In genomic region chrX:68708503-68709290, GRCh38 we compare ENCODE assay signal across 26 cellular contexts.
DNase-seq lines count a peak whose midpoint lies in the region; ATAC-seq lines count a peak whose summit lies in the region.
"Had no signal": no experiment of that assay in that cellular context is flagged by ENCODE, and none has a peak within 500 bp of the region (broad histone marks: within the 10 kb centered on the region; RNA-seq: fewer than 3 reads in every experiment).

No MANE protein-coding gene starts in this region.

- 35 to 55% methylated on average over 3 to 4 of the region's 6 CpGs for WGBS in ectodermal cell, 2 experiments
- WGBS in mesodermal cell (ENCODE audit: insufficient coverage in 2 of 2), 2 experiments, result no CpG with 5 or more reads among the region's 6 CpGs

- peaks cover 0 to 7% of the 10 kb centered on the region in 2 donors for H3K27me3 Mint-ChIP-seq in natural killer cell treated with Interleukin-12 subunit alpha and Interleukin-12 subunit beta and Interleukin-15 and Interleukin-18, amount 100 ng/mL, for 72 hours
- H3K27me3 Mint-ChIP-seq: activated CD8-positive, alpha-beta T cell treated with anti-CD3 and anti-CD28 coated beads for 36 hours; activated naive CD8-positive, alpha-beta T cell treated with anti-CD3 and anti-CD28 coated beads, Interleukin-2, amount 10 ng/mL, durations not matched to agents 7 days and 5 days had no signal

- H3K4me3 ChIP-seq in HUES6 (ENCODE audit: low read depth, low read length), result peak overlapping the region; percentile 10; the same call in 1 of the 2 replicates
- H3K4me3 ChIP-seq in ectodermal cell (ENCODE audit: insufficient read depth, low read depth, low read length), result no peak overlapping the region
- no peak overlapping the region for H3K4me3 ChIP-seq in mesodermal cell (ENCODE audit: extremely low read depth, insufficient read depth, low read length, poor library complexity, severe bottlenecking)
- H3K4me3 ChIP-seq: dorsolateral prefrontal cortex, ovary had no signal

- H3K36me3 ChIP-seq in HUES6 (ENCODE audit: control insufficient read depth, insufficient read depth, low read length) (peaks cover 4% of the 10 kb centered on the region; the same call in 1 of the 2 replicates), ectodermal cell (ENCODE audit: control insufficient read depth, insufficient read depth, low read length) (no peaks in the 10 kb centered on the region), mesodermal cell (ENCODE audit: control insufficient read depth, insufficient read depth, low read length) (no peaks in the 10 kb centered on the region)
- H3K36me3 ChIP-seq: ovary had no signal

- ATAC-seq in natural killer cell treated with Interleukin-12 subunit alpha and Interleukin-12 subunit beta and Interleukin-15 and Interleukin-18, amount 100 ng/mL, for 72 hours, result no peak
- ATAC-seq: activated CD8-positive, alpha-beta T cell treated with anti-CD3 and anti-CD28 coated beads for 36 hours; left ventricle myocardium superior; naive thymus-derived CD8-positive, alpha-beta T cell; stimulated activated naive B cell treated with anti-CD40 and anti-IgM and Interleukin-4, amounts not matched to agents 10 μg/mL and 1 μg/mL and 100 μg/mL, for 72 hours had no signal

- no peak overlapping the region for H3K4me3 Mint-ChIP-seq in natural killer cell treated with Interleukin-12 subunit alpha and Interleukin-12 subunit beta and Interleukin-15 and Interleukin-18, amount 100 ng/mL, for 72 hours
- H3K4me3 Mint-ChIP-seq: activated CD8-positive, alpha-beta T cell treated with anti-CD3 and anti-CD28 coated beads for 36 hours; activated naive CD8-positive, alpha-beta T cell treated with anti-CD3 and anti-CD28 coated beads, Interleukin-2, amount 10 ng/mL, durations not matched to agents 7 days and 5 days; naive thymus-derived CD8-positive, alpha-beta T cell; stimulated activated naive B cell treated with anti-CD40 and anti-IgM and Interleukin-4, amounts not matched to agents 10 μg/mL and 1 μg/mL and 100 μg/mL, for 72 hours had no signal

- H3K9me3 ChIP-seq in HUES6 (ENCODE audit: control insufficient read depth, insufficient read depth, low read depth, low read length) (no peaks in the 10 kb centered on the region; the same call in 1 of the 2 replicates), ectodermal cell (ENCODE audit: control insufficient read depth, low read length) (no peaks in the 10 kb centered on the region), mesodermal cell (ENCODE audit: control insufficient read depth, low read length) (no peaks in the 10 kb centered on the region)
- H3K9me3 ChIP-seq: ovary had no signal

- H3K9me3 Mint-ChIP-seq in natural killer cell treated with Interleukin-12 subunit alpha and Interleukin-12 subunit beta and Interleukin-15 and Interleukin-18, amount 100 ng/mL, for 72 hours, result no peaks in the 10 kb centered on the region
- H3K9me3 Mint-ChIP-seq: activated CD8-positive, alpha-beta T cell treated with anti-CD3 and anti-CD28 coated beads for 36 hours; activated naive CD8-positive, alpha-beta T cell treated with anti-CD3 and anti-CD28 coated beads, Interleukin-2, amount 10 ng/mL, durations not matched to agents 7 days and 5 days; naive thymus-derived CD8-positive, alpha-beta T cell; stimulated activated naive B cell treated with anti-CD40 and anti-IgM and Interleukin-4, amounts not matched to agents 10 μg/mL and 1 μg/mL and 100 μg/mL, for 72 hours had no signal

- peak; percentile 19 for DNase-seq in Daoy (ENCODE audit: low read depth)
- no peak for DNase-seq in natural killer cell treated with Interleukin-12 subunit alpha and Interleukin-12 subunit beta and Interleukin-15 and Interleukin-18, amount 100 ng/mL, for 72 hours (ENCODE audit: low spot score)
- no peak for DNase-seq in OCI-M2 (lab: John Stamatoyannopoulos, UW; ENCODE audit: unreplicated experiment)
- no peak for DNase-seq in germinal center (ENCODE audit: low spot score)
- no peak for DNase-seq in activated effector memory CD4-positive, alpha-beta T cell treated with Interleukin-2 at 50 U/mL for 16 hours
- DNase-seq: activated CD8-positive, alpha-beta T cell treated with anti-CD3 and anti-CD28 coated beads for 36 hours; activated effector memory CD4-positive, alpha-beta T cell treated with anti-CD3 and anti-CD28 coated beads, Interleukin-2, amount 50 U/mL, for 16 hours; activated naive CD8-positive, alpha-beta T cell treated with anti-CD3 and anti-CD28 coated beads, Interleukin-2, amount 10 ng/mL, durations not matched to agents 7 days and 5 days; cerebellar nuclear complex; dorsolateral prefrontal cortex; left ventricle myocardium superior; midbrain; MV-4-11; naive thymus-derived CD8-positive, alpha-beta T cell; NCI-H187; NCI-H69; ovary; stimulated activated CD4-positive, alpha-beta T cell treated with anti-CD3 and anti-CD28 coated beads, Interleukin-12 subunit alpha, Interleukin-12 subunit beta, amount 100 ng/mL, for 4 hours; stimulated activated CD4-positive, alpha-beta T cell treated with anti-CD3 and anti-CD28 coated beads, Interleukin-4, amount 100 ng/mL, for 24 hours; stimulated activated naive B cell treated with anti-CD40 and anti-IgM and Interleukin-4, amounts not matched to agents 10 μg/mL and 1 μg/mL and 100 μg/mL, for 72 hours; T1000 had no signal

- H3K27me3 ChIP-seq in HUES6 (ENCODE audit: control insufficient read depth, insufficient read depth, low read length) (no peaks in the 10 kb centered on the region), ectodermal cell (ENCODE audit: control insufficient read depth, insufficient read depth, low read length, poor library complexity, severe bottlenecking) (no peaks in the 10 kb centered on the region)
- H3K27me3 ChIP-seq: ovary had no signal

- no peaks in the 10 kb centered on the region for H3K36me3 Mint-ChIP-seq in natural killer cell treated with Interleukin-12 subunit alpha and Interleukin-12 subunit beta and Interleukin-15 and Interleukin-18, amount 100 ng/mL, for 72 hours
- H3K36me3 Mint-ChIP-seq: activated naive CD8-positive, alpha-beta T cell treated with anti-CD3 and anti-CD28 coated beads, Interleukin-2, amount 10 ng/mL, durations not matched to agents 7 days and 5 days; naive thymus-derived CD8-positive, alpha-beta T cell; stimulated activated naive B cell treated with anti-CD40 and anti-IgM and Interleukin-4, amounts not matched to agents 10 μg/mL and 1 μg/mL and 100 μg/mL, for 72 hours had no signal

- no peak overlapping the region for H3K27ac Mint-ChIP-seq in natural killer cell treated with Interleukin-12 subunit alpha and Interleukin-12 subunit beta and Interleukin-15 and Interleukin-18, amount 100 ng/mL, for 72 hours
- H3K27ac Mint-ChIP-seq: activated CD8-positive, alpha-beta T cell treated with anti-CD3 and anti-CD28 coated beads for 36 hours; activated naive CD8-positive, alpha-beta T cell treated with anti-CD3 and anti-CD28 coated beads, Interleukin-2, amount 10 ng/mL, durations not matched to agents 7 days and 5 days; stimulated activated naive B cell treated with anti-CD40 and anti-IgM and Interleukin-4, amounts not matched to agents 10 μg/mL and 1 μg/mL and 100 μg/mL, for 72 hours had no signal

- H3K4me1 Mint-ChIP-seq in natural killer cell treated with Interleukin-12 subunit alpha and Interleukin-12 subunit beta and Interleukin-15 and Interleukin-18, amount 100 ng/mL, for 72 hours (ENCODE audit: low read depth in 2 of 2), result peaks cover 0 to 3% of the 10 kb centered on the region in 2 donors
- H3K4me1 Mint-ChIP-seq: stimulated activated naive B cell treated with anti-CD40 and anti-IgM and Interleukin-4, amounts not matched to agents 10 μg/mL and 1 μg/mL and 100 μg/mL, for 72 hours had no signal

- peak overlapping the region; percentile 56; the same call in 1 of the 2 replicates for H3K27ac ChIP-seq in HUES6 (ENCODE audit: low read depth, low read length)
- peak overlapping the region; percentile 55 for H3K27ac ChIP-seq in ectodermal cell (ENCODE audit: insufficient read depth, low read depth, low read length, poor library complexity, severe bottlenecking)
- peak overlapping the region; percentile 64 for H3K27ac ChIP-seq in mesodermal cell (ENCODE audit: low read depth, low read length, severe bottlenecking)
- H3K27ac ChIP-seq: C4-2B, dorsolateral prefrontal cortex, epithelial cell of prostate, ovary had no signal

- peaks cover 33% of the 10 kb centered on the region for H3K4me1 ChIP-seq in HUES6 (ENCODE audit: control insufficient read depth, insufficient read depth, low read length)
- H3K4me1 ChIP-seq in ectodermal cell (ENCODE audit: control insufficient read depth, insufficient read depth, low read length), result peaks cover 7% of the 10 kb centered on the region
- H3K4me1 ChIP-seq in mesodermal cell (ENCODE audit: control insufficient read depth, insufficient read depth, low read length, poor library complexity, severe bottlenecking), result peaks cover 18% of the 10 kb centered on the region

- peak overlapping the region; percentile 76 for H3K9ac ChIP-seq in HUES6 (ENCODE audit: low read length)
